ENCODE assay signal across 8 cellular contexts in genomic region chr3:48151058-48151806, GRCh38.
DNase-seq lines count a peak whose midpoint lies in the region; ATAC-seq and TF ChIP-seq lines count a peak whose summit lies in the region.

No MANE protein-coding gene starts in this region.

- H3K36me3 ChIP-seq in KMS-11 (ENCODE audit: insufficient read depth): no peaks in the 10 kb centered on the region

- no peak overlapping the region for H3K27ac ChIP-seq in KMS-11

- ATAC-seq in GM18861 (IDR thresholded peaks at IDR 0.05; ENCODE audit: unreplicated experiment): no peak

- no peak overlapping the region for H3K4me2 ChIP-seq in KMS-11

- POLR2A ChIA-PET in GM10248 (lab: Yijun Ruan, JAX): no interaction called here

- CTCF ChIA-PET in GM10248 (lab: Yijun Ruan, JAX): interaction anchor here (0.6 to 5.1 kb wide), 59 partner anchors 10 to 735 kb away, joined by 3 to 73 read pairs (median 4); partner anchors contain the start of gene ELP6

- H3K4me1 ChIP-seq in KMS-11 (ENCODE audit: low read depth, poor library complexity, severe bottlenecking): no peaks in the 10 kb centered on the region

- TF ChIP-seq CTCF in GM10248 (IDR thresholded peaks at IDR 0.05; ENCODE audit: control extremely low read depth, extremely low read depth, low read depth, missing control alignments) (peak; percentile 88), KMS-11 (conservative IDR thresholded peaks at IDR 0.05; ENCODE audit: low read depth, low read length) (peak; percentile 72)

- no peak overlapping the region for H3K4me3 ChIP-seq in KMS-11 (IDR thresholded peaks at IDR 0.05; ENCODE audit: insufficient read depth, low read depth, low read length)

- no peak overlapping the region for H3K9ac ChIP-seq in KMS-11

- H3K79me2 ChIP-seq in KMS-11 (ENCODE audit: insufficient read depth, low read depth): no peaks in the 10 kb centered on the region

- H4K20me1 ChIP-seq in KMS-11 (ENCODE audit: insufficient read depth): no peaks in the 10 kb centered on the region

- H2AFZ ChIP-seq in KMS-11 (ENCODE audit: low read depth): no peak overlapping the region

- DNase-seq in GM10248 (ENCODE audit: extremely low spot score) (peak; percentile 85), RKO (ENCODE audit: low spot score) (peak; percentile 73), foreskin melanocyte (peak; percentile 66), non-pigmented ciliary epithelial cell (ENCODE audit: low read depth) (peak; percentile 37), stromal cell of bone marrow (ENCODE audit: low read depth) (peak; percentile 54)
- peak; percentile 24 for DNase-seq in activated effector memory CD4-positive, alpha-beta T cell treated with Interleukin-2 at 50 U/mL for 16 hours

- no peaks in the 10 kb centered on the region for H3K27me3 ChIP-seq in KMS-11 (ENCODE audit: insufficient read depth, low read depth)

Comparison
In these comparisons a context has a peak if more than half of its experiments do, and no peak if none do; other contexts are left out.
1. DNase-seq: peak in every context shown above with its lines; median percentile 85 in GM10248; 73 in RKO; 66 in foreskin melanocyte; 54 in stromal cell of bone marrow; 37 in non-pigmented ciliary epithelial cell; 24 in activated effector memory CD4-positive, alpha-beta T cell treated with Interleukin-2 at 50 U/mL for 16 hours.